ENCODE assay signal across 1 cellular context in the genomic region with DNA sequence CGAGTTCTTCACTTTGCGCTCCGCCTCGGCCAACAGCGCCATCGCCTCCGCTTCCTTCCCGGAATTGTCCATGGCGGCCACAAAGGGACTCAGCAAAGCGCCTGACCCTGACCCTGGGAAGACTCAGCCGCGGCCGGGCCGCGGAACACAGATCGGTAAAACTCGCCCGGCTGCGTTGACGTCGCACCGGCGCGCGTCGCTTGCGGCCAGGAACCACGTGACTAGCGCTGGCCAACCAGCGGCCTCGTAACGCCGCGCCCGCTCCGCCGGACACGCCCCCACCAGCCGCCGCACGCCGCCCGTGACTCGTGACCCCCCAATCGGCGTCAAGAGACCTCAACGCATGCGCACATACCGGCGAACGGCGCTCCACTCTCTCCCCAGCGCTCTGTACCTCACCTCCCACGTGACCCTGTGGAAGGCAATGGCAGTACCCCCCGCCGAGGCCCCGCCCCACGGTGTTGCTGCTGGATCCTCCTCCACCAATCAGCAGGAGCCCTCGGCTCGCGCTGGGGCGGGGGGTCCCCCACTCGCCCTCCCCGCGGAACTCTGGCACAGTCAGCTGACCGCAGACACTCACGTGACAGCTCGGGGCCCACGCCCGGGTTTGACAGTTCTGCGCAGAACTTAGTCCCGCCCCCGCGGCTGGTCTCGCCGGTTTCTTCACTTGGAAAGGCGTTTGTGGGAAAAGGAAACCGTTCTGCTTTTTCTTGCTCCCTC.
A peak's percentile ranks its signal among the peaks of the same experiment; 100 is the strongest.
TF ChIP-seq lines count a peak whose summit lies in the region.

TSS of gene NAPA (minus strand) at position 195 of the 720 bp plus-strand sequence. CDS start at position 72, 123 bp downstream.

TF ChIP-seq in K562, 482 proteins besides CTCF, POLR2A, EP300 and RAD21 (continued from another document and continues in another):
- no peak for TF ChIP-seq HINFP (tag; conservative IDR thresholded peaks at IDR 0.05; ENCODE audit: low read depth)
- peak; percentile 42; the same call in 1 of the 2 replicates for TF ChIP-seq RB1 (IDR thresholded peaks at IDR 0.05; ENCODE audit: low read depth)
- peak; percentile 78 for TF ChIP-seq ZFX (CRISPR knock-in tag; IDR thresholded peaks at IDR 0.05)
- TF ChIP-seq, protein P1, sequence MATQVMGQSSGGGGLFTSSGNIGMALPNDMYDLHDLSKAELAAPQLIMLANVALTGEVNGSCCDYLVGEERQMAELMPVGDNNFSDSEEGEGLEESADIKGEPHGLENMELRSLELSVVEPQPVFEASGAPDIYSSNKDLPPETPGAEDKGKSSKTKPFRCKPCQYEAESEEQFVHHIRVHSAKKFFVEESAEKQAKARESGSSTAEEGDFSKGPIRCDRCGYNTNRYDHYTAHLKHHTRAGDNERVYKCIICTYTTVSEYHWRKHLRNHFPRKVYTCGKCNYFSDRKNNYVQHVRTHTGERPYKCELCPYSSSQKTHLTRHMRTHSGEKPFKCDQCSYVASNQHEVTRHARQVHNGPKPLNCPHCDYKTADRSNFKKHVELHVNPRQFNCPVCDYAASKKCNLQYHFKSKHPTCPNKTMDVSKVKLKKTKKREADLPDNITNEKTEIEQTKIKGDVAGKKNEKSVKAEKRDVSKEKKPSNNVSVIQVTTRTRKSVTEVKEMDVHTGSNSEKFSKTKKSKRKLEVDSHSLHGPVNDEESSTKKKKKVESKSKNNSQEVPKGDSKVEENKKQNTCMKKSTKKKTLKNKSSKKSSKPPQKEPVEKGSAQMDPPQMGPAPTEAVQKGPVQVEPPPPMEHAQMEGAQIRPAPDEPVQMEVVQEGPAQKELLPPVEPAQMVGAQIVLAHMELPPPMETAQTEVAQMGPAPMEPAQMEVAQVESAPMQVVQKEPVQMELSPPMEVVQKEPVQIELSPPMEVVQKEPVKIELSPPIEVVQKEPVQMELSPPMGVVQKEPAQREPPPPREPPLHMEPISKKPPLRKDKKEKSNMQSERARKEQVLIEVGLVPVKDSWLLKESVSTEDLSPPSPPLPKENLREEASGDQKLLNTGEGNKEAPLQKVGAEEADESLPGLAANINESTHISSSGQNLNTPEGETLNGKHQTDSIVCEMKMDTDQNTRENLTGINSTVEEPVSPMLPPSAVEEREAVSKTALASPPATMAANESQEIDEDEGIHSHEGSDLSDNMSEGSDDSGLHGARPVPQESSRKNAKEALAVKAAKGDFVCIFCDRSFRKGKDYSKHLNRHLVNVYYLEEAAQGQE (CRISPR knock-in tag; IDR thresholded peaks at IDR 0.05; ENCODE audit: low read depth), result no peak
- peak; percentile 56 for TF ChIP-seq FOS (IDR thresholded peaks at IDR 0.05; ENCODE audit: extremely low read depth, insufficient read length)
- TF ChIP-seq FOXJ2 (tag; IDR thresholded peaks at IDR 0.05), result peak; percentile 65; the same call in 1 of the 2 replicates
- TF ChIP-seq CTCFL (IDR thresholded peaks at IDR 0.05; ENCODE audit: borderline replicate concordance, insufficient read depth, low read depth, low read length, poor library complexity, severe bottlenecking), result peak; percentile 15
- peak; percentile 61; the same call in 1 of the 2 replicates for TF ChIP-seq MTA3 (IDR thresholded peaks at IDR 0.05; ENCODE audit: borderline replicate concordance)
- no peak for TF ChIP-seq KAT7 (CRISPR knock-in tag; IDR thresholded peaks at IDR 0.05; ENCODE audit: borderline replicate concordance)
- TF ChIP-seq, protein P2, sequence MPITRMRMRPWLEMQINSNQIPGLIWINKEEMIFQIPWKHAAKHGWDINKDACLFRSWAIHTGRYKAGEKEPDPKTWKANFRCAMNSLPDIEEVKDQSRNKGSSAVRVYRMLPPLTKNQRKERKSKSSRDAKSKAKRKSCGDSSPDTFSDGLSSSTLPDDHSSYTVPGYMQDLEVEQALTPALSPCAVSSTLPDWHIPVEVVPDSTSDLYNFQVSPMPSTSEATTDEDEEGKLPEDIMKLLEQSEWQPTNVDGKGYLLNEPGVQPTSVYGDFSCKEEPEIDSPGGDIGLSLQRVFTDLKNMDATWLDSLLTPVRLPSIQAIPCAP (CRISPR knock-in tag; IDR thresholded peaks at IDR 0.05; ENCODE audit: borderline replicate concordance), result no peak
- TF ChIP-seq ZNF3 (CRISPR knock-in tag; IDR thresholded peaks at IDR 0.05), result no peak
- TF ChIP-seq ATF1 (CRISPR knock-in tag; IDR thresholded peaks at IDR 0.05), result peak; percentile 68
- TF ChIP-seq ATF1 (tag; IDR thresholded peaks at IDR 0.05), result peak; percentile 96
- TF ChIP-seq SRF (CRISPR knock-in tag; IDR thresholded peaks at IDR 0.05), result peak in 1 of 2 experiments; percentile 71; a peak in 2 of 4 replicates
- TF ChIP-seq ZNF518B (CRISPR knock-in tag; IDR thresholded peaks at IDR 0.05), result no peak
- no peak for TF ChIP-seq HLTF (IDR thresholded peaks at IDR 0.05)
- peak; percentile 42 for TF ChIP-seq FIP1L1 (IDR thresholded peaks at IDR 0.05; ENCODE audit: low read depth, low read length, poor library complexity, severe bottlenecking)
- TF ChIP-seq ZNF830 (CRISPR knock-in tag; IDR thresholded peaks at IDR 0.05), result no peak
- TF ChIP-seq GABPB1 (CRISPR knock-in tag; IDR thresholded peaks at IDR 0.05), result no peak; the same call in 1 of the 2 replicates
- TF ChIP-seq DNMT1 (IDR thresholded peaks at IDR 0.05), result no peak
- peak; percentile 24 for TF ChIP-seq HNRNPK (IDR thresholded peaks at IDR 0.05; ENCODE audit: low read depth, low read length, poor library complexity, severe bottlenecking)
- no peak for TF ChIP-seq ETV6 (IDR thresholded peaks at IDR 0.05; ENCODE audit: borderline replicate concordance in 1 of 2, low read depth in 2 of 2, low read length in 1 of 2)
- no peak for TF ChIP-seq ETV6 (CRISPR knock-in tag; IDR thresholded peaks at IDR 0.05; ENCODE audit: borderline replicate concordance)
- TF ChIP-seq ZNF707 (CRISPR knock-in tag; conservative IDR thresholded peaks at IDR 0.05), result no peak
- no peak for TF ChIP-seq ELK1 (CRISPR knock-in tag; IDR thresholded peaks at IDR 0.05)
- peak; percentile 96 for TF ChIP-seq HMGN3 (IDR thresholded peaks at IDR 0.05; ENCODE audit: borderline replicate concordance, extremely low read depth, insufficient read length, low read depth, low read length)
- peak; percentile 92 for TF ChIP-seq MTA1 (IDR thresholded peaks at IDR 0.05; ENCODE audit: borderline replicate concordance)
- peak; percentile 96 for TF ChIP-seq ZNF75A (CRISPR knock-in tag; IDR thresholded peaks at IDR 0.05)
- TF ChIP-seq SP2 (IDR thresholded peaks at IDR 0.05; ENCODE audit: extremely low read depth, low read depth, low read length, poor library complexity, severe bottlenecking), result peak; percentile 22
- peak; percentile 99 for TF ChIP-seq RAD51 (IDR thresholded peaks at IDR 0.05; ENCODE audit: borderline replicate concordance, low read depth)
- TF ChIP-seq MNT (conservative IDR thresholded peaks at IDR 0.05), result peak; percentile 99
- peak; percentile 71; the same call in 1 of the 2 replicates for TF ChIP-seq RHOXF2B (CRISPR knock-in tag; conservative IDR thresholded peaks at IDR 0.05)
- peak; percentile 82 for TF ChIP-seq MXI1 (IDR thresholded peaks at IDR 0.05; ENCODE audit: low read depth, low read length)
- no peak; the same call in 1 of the 2 replicates for TF ChIP-seq CEBPG (CRISPR knock-in tag; IDR thresholded peaks at IDR 0.05)
- TF ChIP-seq CEBPG (tag; conservative IDR thresholded peaks at IDR 0.05 in 1 of 2, IDR thresholded peaks at IDR 0.05 in 1 of 2), result peak in 1 of 2 experiments; percentile 58; a peak in 2 of 4 replicates
- TF ChIP-seq ZNF184 (CRISPR knock-in tag; IDR thresholded peaks at IDR 0.05), result peak; percentile 91
- peak; percentile 95 to 97 for TF ChIP-seq FOXK2 (conservative IDR thresholded peaks at IDR 0.05 in 1 of 2, IDR thresholded peaks at IDR 0.05 in 1 of 2; ENCODE audit: low read depth in 2 of 2)
- peak; percentile 97 to 98 for TF ChIP-seq NRF1 (conservative IDR thresholded peaks at IDR 0.05 in 1 of 2, IDR thresholded peaks at IDR 0.05 in 1 of 2)
- no peak for TF ChIP-seq E2F5 (CRISPR knock-in tag; IDR thresholded peaks at IDR 0.05)
- TF ChIP-seq GABPA (tag; conservative IDR thresholded peaks at IDR 0.05; ENCODE audit: low read depth), result peak; percentile 45; the same call in 1 of the 2 replicates
- peak; percentile 91 for TF ChIP-seq SP1 (CRISPR knock-in tag; IDR thresholded peaks at IDR 0.05)
- TF ChIP-seq HDAC2 (IDR thresholded peaks at IDR 0.05), result peak; percentile 45; the same call in 1 of the 2 replicates
- TF ChIP-seq ZBTB33 (CRISPR knock-in tag; IDR thresholded peaks at IDR 0.05), result peak; percentile 83
